In the genomic region with DNA sequence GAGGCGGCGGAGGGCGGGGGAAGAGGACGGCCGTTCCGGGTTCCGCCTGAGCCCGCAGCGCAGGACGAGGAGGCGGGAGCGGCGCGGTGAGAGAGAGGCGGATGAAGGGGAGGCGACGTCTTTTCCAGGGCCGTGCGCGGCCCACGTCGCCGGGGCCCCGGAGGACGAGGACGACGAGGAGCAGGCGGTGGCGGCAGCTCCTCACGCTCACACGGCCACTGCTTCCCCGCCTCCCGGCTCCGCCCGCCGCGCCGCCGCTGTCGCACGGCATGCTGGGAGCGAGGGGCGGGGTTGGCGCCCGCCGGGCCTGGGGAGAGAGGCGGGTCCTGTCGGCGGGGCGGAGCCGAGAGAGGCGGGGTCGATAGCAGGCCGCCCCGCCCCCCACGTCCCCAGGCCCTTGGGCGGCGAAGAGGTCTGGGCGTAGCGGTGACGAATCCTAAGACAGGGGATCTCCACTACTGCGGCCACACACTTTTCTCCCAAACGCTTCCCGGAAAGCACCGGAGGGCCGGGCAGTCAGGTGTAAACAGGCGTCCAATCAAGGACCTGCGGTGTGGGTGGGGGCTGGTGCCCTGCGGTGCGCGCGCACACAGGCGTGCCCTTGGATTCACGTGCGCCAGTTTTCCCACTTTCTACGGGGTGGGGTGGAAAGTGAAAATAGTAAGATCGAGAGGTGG, we compare ENCODE assay signal across 8 cellular contexts. TPM values are rescaled to one million over a fixed set of nuclear protein-coding genes. Genes with fewer than 3 reads are reported as not detected.
DNase-seq lines count a peak whose midpoint lies in the region; ATAC-seq and TF ChIP-seq lines count a peak whose summit lies in the region.
"Not testable (repeated sequence)": the region's sequence is repeated elsewhere in the genome, so short reads cannot be mapped to it uniquely, and the experiment has no call there.

Gene SMG1, minus strand, starts transcription at position 220 of the 677 bp plus-strand sequence. CDS start 367 bp downstream, outside the sequence.

- ATAC-seq in stimulated activated naive CD8-positive, alpha-beta T cell treated with anti-CD3 and anti-CD28 coated beads, Interleukin-15, Interleukin-2, amounts not matched to agents 100 U/mL and 50 U/mL, for 24 hours, result peak; percentile 90

- TF ChIP-seq CTCF in fibroblast of the aortic adventitia (IDR thresholded peaks at IDR 0.05; ENCODE audit: insufficient read depth, low read length); nephron (IDR thresholded peaks at IDR 0.05; ENCODE audit: unreplicated experiment in 3 of 3): not testable (repeated sequence)

- in situ Hi-C loops in G401 (cut with HindIII; ENCODE audit: low sequenced_read_pairs); HAP-1 (cut with MboI; ENCODE audit: low sequenced_read_pairs): not testable (repeated sequence)

- peak within 1 kb of the TSS; percentile 93 to 99 (median 98) for H3K27ac Mint-ChIP-seq in nephron

- H3K36me3 ChIP-seq in HAP-1 (replicated peaks); MG63: not testable (repeated sequence)

- H3K4me3 ChIP-seq in HAP-1 (peak within 1 kb of the TSS; percentile 85), MG63 (peak within 1 kb of the TSS; percentile 85), fibroblast of the aortic adventitia (ENCODE audit: low read depth, low read length) (peak within 1 kb of the TSS; percentile 70)

- not testable (repeated sequence) for H3K27me3 Mint-ChIP-seq in nephron (ENCODE audit: low read depth)

- H3K4me3 Mint-ChIP-seq in nephron, result peak within 1 kb of the TSS; percentile 92 to 97 (median 96)

- H3K9me3 Mint-ChIP-seq in nephron, result not testable (repeated sequence)

- peaks cover 17% of the 10 kb centered on the region for H3K4me1 Mint-ChIP-seq in nephron

- DNase-seq in G401 (ENCODE audit: low spot score) (peak; percentile 94), HAP-1 (ENCODE audit: low spot score in 2 of 2) (peak; percentile 96 to 97), MG63 (peak; percentile 99), SHP77 (lab: John Stamatoyannopoulos, UW) (peak; percentile 65 to 72), fibroblast of the aortic adventitia (ENCODE audit: low read depth) (peak; percentile 89)
- peak; percentile 98 for DNase-seq in activated effector memory CD4-positive, alpha-beta T cell treated with anti-CD3 and anti-CD28 coated beads, Interleukin-2, amount 50 U/mL, for 16 hours
- peak; percentile 97 for DNase-seq in stimulated activated naive CD8-positive, alpha-beta T cell treated with anti-CD3 and anti-CD28 coated beads, Interleukin-15, Interleukin-2, amounts not matched to agents 100 U/mL and 50 U/mL, for 24 hours

- peaks cover 12% of the 10 kb centered on the region for H3K4me1 ChIP-seq in HAP-1

- H3K9me3 ChIP-seq in HAP-1, MG63: not testable (repeated sequence)

- not testable (repeated sequence) for H3K36me3 Mint-ChIP-seq in nephron (ENCODE audit: low read depth)

- not testable (repeated sequence) for H3K27me3 ChIP-seq in HAP-1 (ENCODE audit: low read depth); MG63

RNA-seq across cellular contexts. Expression of gene SMG1, which starts in this region (rescaled TPM):
- 12.7 and 27.2 TPM in 2 replicates for total RNA-seq in G401 (2014; rRNA removed; shearing (Covaris generic))
- total RNA-seq in MG63 (2014; rRNA removed; shearing (Covaris generic); ENCODE audit: low replicate concordance), result 15.3 and 22.3 TPM in 2 replicates
- total RNA-seq in fibroblast of the aortic adventitia (ENCODE audit: low replicate concordance), result 50.0 and 77.7 TPM in 2 replicates

Comparison
In these comparisons a context has a peak if more than half of its experiments do, and no peak if none do; other contexts are left out.
1. Peak in every context shown above with its lines: DNase-seq, ATAC-seq and H3K4me3 ChIP-seq.